Comparison of ENCODE assay signal across 23 cellular contexts in genomic region chr10:129534826-129535225, GRCh38.
DNase-seq lines count a peak whose midpoint lies in the region; ATAC-seq, FAIRE-seq and TF ChIP-seq lines count a peak whose summit lies in the region.
"Had no signal": no experiment of that assay in that cellular context is flagged by ENCODE, and none has a peak within 500 bp of the region (broad histone marks: within the 10 kb centered on the region; RNA-seq: fewer than 3 reads in every experiment).

No MANE protein-coding gene starts in this region.

- no peak for FAIRE-seq in HepG2 (lab: Jason Lieb, UNC)
- FAIRE-seq: D721Med, G401.6, GM12892, GM18507, H54 had no signal

- H3K79me2 ChIP-seq in H9 (ENCODE audit: insufficient read depth, low read length) (no peaks in the 10 kb centered on the region), HepG2 (ENCODE audit: insufficient read depth, low read length) (no peaks in the 10 kb centered on the region)

- no peak overlapping the region for H3K4ac ChIP-seq in H9 (ENCODE audit: low read depth, low read length)

- H3K36me3 Mint-ChIP-seq in H9 (ENCODE audit: insufficient read depth in 1 of 3, low read depth in 3 of 3), result peaks cover 6 to 9% (median 8%) of the 10 kb centered on the region in 3 experiments; a peak in 5 of 7 replicates

- no peak overlapping the region for H2AFZ ChIP-seq in H9 (ENCODE audit: low read length)
- no peak overlapping the region for H2AFZ ChIP-seq in HepG2 (ENCODE audit: low read length)
- H2AFZ ChIP-seq: GM23248 had no signal

- TF ChIP-seq CTCF in H9 (conservative IDR thresholded peaks at IDR 0.05) (no peak), HepG2 (CRISPR knock-in tag; IDR thresholded peaks at IDR 0.05) (no peak), stomach (IDR thresholded peaks at IDR 0.05) (no peak), ovary (IDR thresholded peaks at IDR 0.05) (no peak), brain microvascular endothelial cell (IDR thresholded peaks at IDR 0.05; ENCODE audit: low read depth, low read length, missing control alignments) (no peak)

- H3K9ac ChIP-seq in BLaER1 (peak overlapping the region; percentile 74; the same call in 1 of the 2 replicates), H9 (ENCODE audit: extremely low read depth, insufficient read length, low read length) (no peak overlapping the region), HepG2 (ENCODE audit: insufficient read depth, low read depth, low read length) (no peak overlapping the region)
- H3K9ac ChIP-seq: GM23248 had no signal

- no peak for TF ChIP-seq RAD21 in HepG2 (CRISPR knock-in tag; IDR thresholded peaks at IDR 0.05)

- H3T11ph ChIP-seq in H9 (ENCODE audit: low read length), result no peak overlapping the region

- TF ChIP-seq POLR2A in HepG2 (IDR thresholded peaks at IDR 0.05; ENCODE audit: insufficient read depth in 1 of 2, low read depth in 2 of 2, low read length in 2 of 2), result no peak
- TF ChIP-seq POLR2A in stomach (IDR thresholded peaks at IDR 0.05), result no peak
- TF ChIP-seq POLR2A in ovary (IDR thresholded peaks at IDR 0.05), result no peak

- no peak overlapping the region for H4K5ac ChIP-seq in H9 (ENCODE audit: insufficient read length, low read depth, low read length)

- H3K9me3 ChIP-seq in BLaER1, result peaks cover 24% of the 10 kb centered on the region
- H3K9me3 ChIP-seq in H9 (ENCODE audit: control insufficient read depth, low read depth, low read length), result no peaks in the 10 kb centered on the region
- peaks cover 13% of the 10 kb centered on the region; the same call in 1 of the 2 replicates for H3K9me3 ChIP-seq in HepG2 (ENCODE audit: low read length)
- H3K9me3 ChIP-seq in stomach, result no peaks in the 10 kb centered on the region
- no peaks in the 10 kb centered on the region for H3K9me3 ChIP-seq in ovary

- in situ Hi-C loops in HepG2 (cut with HindIII; ENCODE audit: extremely low pct_ligation_motif_present, low pct_unique_long_range_greater_than_20kb) (no loop called here), brain microvascular endothelial cell (cut with HindIII; ENCODE audit: low pct_ligation_motif_present, low sequenced_read_pairs) (no loop called here)

- H3K56ac ChIP-seq in H9 (ENCODE audit: insufficient read length, low read depth, low read length), result no peak overlapping the region

- intact Hi-C loops in HepG2 (cut with micrococcal nuclease; ENCODE audit: unreplicated experiment) (no loop called here), stomach (cut with DNase I; ENCODE audit: low total_unique reads) (no loop called here), ovary (cut with DNase I) (no loop called here)

- H3K36me3 ChIP-seq in BLaER1 (peaks cover 40% of the 10 kb centered on the region), HepG2 (replicated peaks in 1 of 2; ENCODE audit: control insufficient read depth in 1 of 2, insufficient read depth in 2 of 2, low read length in 2 of 2) (no peaks in the 10 kb centered on the region), stomach (peaks cover 0 to 25% (median 19%) of the 10 kb centered on the region in 4 donors), ovary (no peaks in the 10 kb centered on the region), brain microvascular endothelial cell (replicated peaks) (no peaks in the 10 kb centered on the region)

- H3K14ac ChIP-seq in H9 (ENCODE audit: insufficient read depth, low read length), result no peak overlapping the region

- ATAC-seq in HepG2 (no peak), HG02973 (IDR thresholded peaks at IDR 0.05; ENCODE audit: unreplicated experiment) (no peak)
- ATAC-seq: HCT116 had no signal

- H4K20me1 ChIP-seq in BLaER1 (no peaks in the 10 kb centered on the region), H9 (ENCODE audit: control insufficient read depth, insufficient read depth, insufficient read length) (no peaks in the 10 kb centered on the region), HepG2 (ENCODE audit: insufficient read depth, low read length) (no peaks in the 10 kb centered on the region)

- H2BK5ac ChIP-seq in H9 (ENCODE audit: insufficient read length, low read length), result no peak overlapping the region

- no CpG with 5 or more reads among the region's 5 CpGs for WGBS in H9 (ENCODE audit: extremely low coverage, insufficient read length, low lambda C conversion rate)
- 68% methylated on average over 4 of the region's 5 CpGs for WGBS in HepG2 (ENCODE audit: low lambda C conversion rate)
- 87 to 98% (median 96%) methylated on average over 5 of the region's 5 CpGs for WGBS in stomach, 5 donors
- WGBS in ovary, 3 donors, result 88 to 98% (median 95%) methylated on average over 5 of the region's 5 CpGs

- H3K4me2 ChIP-seq in BLaER1 (peak overlapping the region; percentile 98), H9 (ENCODE audit: insufficient read depth, insufficient read length, low read length) (no peak overlapping the region), HepG2 (ENCODE audit: low read depth, low read length) (no peak overlapping the region)

- DNase-seq in H9, result no peak
- no peak for DNase-seq in HepG2 (ENCODE audit: low spot score)
- DNase-seq in stomach, result peak; percentile 20
- DNase-seq in ovary, result no peak
- DNase-seq in brain microvascular endothelial cell, result no peak
- DNase-seq: 8988T; C1 segment of cervical spinal cord; CD4-positive, CD25-positive, alpha-beta regulatory T cell; CD8-positive, alpha-beta memory T cell; COR-L47; GM23248; HFFc6; IMR-90; KBM-7 had no signal

- H3K4me1 ChIP-seq in BLaER1 (peaks cover 58% of the 10 kb centered on the region), H9 (ENCODE audit: insufficient read depth, low read length) (peaks cover 5% of the 10 kb centered on the region; the same call in 1 of the 2 replicates), HepG2 (ENCODE audit: insufficient read depth, low read length) (peaks cover 11% of the 10 kb centered on the region), stomach (peaks cover 6 to 29% (median 14%) of the 10 kb centered on the region in 4 donors), ovary (ENCODE audit: insufficient read depth) (peaks cover 19% of the 10 kb centered on the region)

- no peak overlapping the region for H2BK120ac ChIP-seq in H9 (ENCODE audit: low read depth, low read length, poor library complexity, severe bottlenecking)

- no peak overlapping the region for H4K91ac ChIP-seq in H9 (ENCODE audit: insufficient read length, low read depth, low read length)

- no peaks in the 10 kb centered on the region for H3K27me3 ChIP-seq in BLaER1
- no peaks in the 10 kb centered on the region for H3K27me3 ChIP-seq in H9 (ENCODE audit: insufficient read depth, low read length)
- no peaks in the 10 kb centered on the region for H3K27me3 ChIP-seq in HepG2 (ENCODE audit: control insufficient read depth in 1 of 2, insufficient read depth in 2 of 2, low read length in 2 of 2)
- H3K27me3 ChIP-seq in stomach, result no peaks in the 10 kb centered on the region
- no peaks in the 10 kb centered on the region for H3K27me3 ChIP-seq in ovary
- H3K27me3 ChIP-seq in brain microvascular endothelial cell (replicated peaks), result no peaks in the 10 kb centered on the region

- no peaks in the 10 kb centered on the region; the same call in 1 of the 2 replicates for H3K27me3 Mint-ChIP-seq in H9 (ENCODE audit: low read depth)
- H3K27me3 Mint-ChIP-seq: CD4-positive, CD25-positive, alpha-beta regulatory T cell; CD8-positive, alpha-beta memory T cell had no signal

- no TSS peak for BruUV-seq in HepG2 (replicated peaks; lab: Mats Ljungman, UMichigan)

- peak overlapping the region; percentile 61 for H3K4me3 ChIP-seq in BLaER1
- H3K4me3 ChIP-seq in HepG2 (replicated peaks in 1 of 3; ENCODE audit: insufficient read depth in 1 of 3, low read depth in 2 of 3, low read length in 3 of 3), result no peak overlapping the region
- no peak overlapping the region for H3K4me3 ChIP-seq in stomach
- H3K4me3 ChIP-seq in ovary, result no peak overlapping the region
- H3K4me3 ChIP-seq in brain microvascular endothelial cell (ENCODE audit: low read depth, low read length), result no peak overlapping the region
- H3K4me3 ChIP-seq: GM23248 had no signal

- H3K18ac ChIP-seq in H9 (ENCODE audit: insufficient read length, low read depth, low read length), result no peak overlapping the region

- H2AK5ac ChIP-seq in H9 (ENCODE audit: insufficient read length, low read length), result no peak overlapping the region

- CTCF ChIA-PET in HepG2 (lab: Yijun Ruan, JAX; ENCODE audit: low intra/inter-chr PET ratio, low total read pairs), result no interaction called here

- H4K8ac ChIP-seq in H9 (replicated peaks; ENCODE audit: insufficient read length, low read depth, low read length), result no peak overlapping the region

- no peaks in the 10 kb centered on the region for H3K23me2 ChIP-seq in H9 (ENCODE audit: insufficient read length, low read depth, low read length, poor library complexity, severe bottlenecking)

- no peak overlapping the region for H3K4me3 Mint-ChIP-seq in H9
- H3K4me3 Mint-ChIP-seq: CD4-positive, CD25-positive, alpha-beta regulatory T cell; HFFc6 had no signal

- H3K27ac ChIP-seq in BLaER1, result peak overlapping the region; percentile 96
- no peak overlapping the region for H3K27ac ChIP-seq in H9 (ENCODE audit: insufficient read length, low read depth, low read length)
- H3K27ac ChIP-seq in HepG2 (ENCODE audit: extremely low read length, insufficient read depth, low read length), result no peak overlapping the region
- H3K27ac ChIP-seq in stomach, result no peak overlapping the region
- H3K27ac ChIP-seq in ovary, result no peak overlapping the region
- no peak overlapping the region for H3K27ac ChIP-seq in brain microvascular endothelial cell
- H3K27ac ChIP-seq: GM23248, HL-60 had no signal

- no peak overlapping the region for H2BK20ac ChIP-seq in H9 (ENCODE audit: low read depth, low read length, poor library complexity, severe bottlenecking)

- POLR2A ChIA-PET in HepG2 (lab: Yijun Ruan, JAX), result interaction anchor here (1.4 kb wide), 1 partner anchor 14 kb away, joined by 3 read pairs; no protein-coding TSS in a partner anchor

- TF ChIP-seq EP300 in HepG2 (IDR thresholded peaks at IDR 0.05; ENCODE audit: low read depth in 2 of 2, low read length in 2 of 2) (no peak), HepG2 (CRISPR knock-in tag; IDR thresholded peaks at IDR 0.05; ENCODE audit: borderline replicate concordance) (no peak), stomach (IDR thresholded peaks at IDR 0.05) (no peak), ovary (IDR thresholded peaks at IDR 0.05) (no peak)

- H2BK15ac ChIP-seq in H9 (ENCODE audit: low read depth, low read length), result no peak overlapping the region

- H3K4me1 Mint-ChIP-seq in H9, result peaks cover 24 to 28% of the 10 kb centered on the region in 2 experiments

- H3K23ac ChIP-seq in H9 (ENCODE audit: insufficient read length, low read depth, low read length), result no peak overlapping the region

- no peaks in the 10 kb centered on the region; a peak in 2 of 5 replicates for H3K9me3 Mint-ChIP-seq in H9
- H3K9me3 Mint-ChIP-seq: CD4-positive, CD25-positive, alpha-beta regulatory T cell; HFFc6 had no signal

- no peaks in the 10 kb centered on the region for H3K79me1 ChIP-seq in H9 (ENCODE audit: insufficient read depth, low read depth, low read length, poor library complexity, severe bottlenecking)

- peak overlapping the region in 2 of 3 experiments; percentile 9 to 85; a peak in 1 of 7 replicates for H3K27ac Mint-ChIP-seq in H9
- H3K27ac Mint-ChIP-seq: HFFc6 had no signal

- no peak overlapping the region for H2BK12ac ChIP-seq in H9 (ENCODE audit: insufficient read length, low read depth, low read length)

TF ChIP-seq in HepG2, 621 proteins besides CTCF, POLR2A, EP300 and RAD21 (continues in another document):
- no peak for TF ChIP-seq SIX4 (CRISPR knock-in tag; IDR thresholded peaks at IDR 0.05)
